In genomic region chr11:2156416-2157182, GRCh38 we compare ENCODE assay signal across 8 cellular contexts. TPM values are rescaled to one million over a fixed set of nuclear protein-coding genes. Genes with fewer than 3 reads are reported as not detected.
DNase-seq lines count a peak whose midpoint lies in the region; ATAC-seq and TF ChIP-seq lines count a peak whose summit lies in the region.

No MANE protein-coding gene starts in this region.

- H3K4me3 ChIP-seq in Caco-2 (ENCODE audit: low read depth, low read length) = no peak overlapping the region
- no peak overlapping the region for H3K4me3 ChIP-seq in astrocyte of the spinal cord (ENCODE audit: low read depth, low read length)

- no peaks in the 10 kb centered on the region for H3K9me3 ChIP-seq in Caco-2

- H3K27ac Mint-ChIP-seq in Caco-2 (ENCODE audit: unreplicated experiment) = no peak overlapping the region

- no peaks in the 10 kb centered on the region for H3K27me3 Mint-ChIP-seq in Caco-2 (ENCODE audit: insufficient read depth, unreplicated experiment)

- no peak overlapping the region for H3K4me3 Mint-ChIP-seq in Caco-2 (ENCODE audit: unreplicated experiment)

- peak; percentile 96 to 98 for TF ChIP-seq CTCF in Caco-2 (IDR thresholded peaks at IDR 0.05; ENCODE audit: insufficient read depth in 1 of 2, low read depth in 1 of 2, low read length in 1 of 2, severe bottlenecking in 1 of 2, unreplicated experiment in 1 of 2)
- peak; percentile 93 for TF ChIP-seq CTCF in astrocyte of the spinal cord (IDR thresholded peaks at IDR 0.05; ENCODE audit: low read depth, low read length)

- H3K4me1 ChIP-seq in Caco-2 = no peaks in the 10 kb centered on the region

- DNase-seq in Caco-2 (peak; percentile 88 to 93), HT1080 (ENCODE audit: low read depth) (peak; percentile 61), T-helper 2 cell (peak in 3 of 5 experiments; percentile 29 to 38 (median 37)), astrocyte of the spinal cord (ENCODE audit: low read depth, low spot score) (peak; percentile 46), hypothalamus (lab: John Stamatoyannopoulos, UW) (peak in 41 of 51 donors; percentile 9 to 76 (median 44))
- DNase-seq in stimulated activated CD4-positive, alpha-beta T cell treated with anti-CD3 and anti-CD28 coated beads, Interleukin-12 subunit alpha, Interleukin-12 subunit beta, amount 100 ng/mL, for 48 hours (ENCODE audit: low read depth in 2 of 3, low spot score in 1 of 3) = peak; percentile 30 to 68 (median 48)

- H3K9me3 Mint-ChIP-seq in Caco-2 (ENCODE audit: unreplicated experiment) = no peaks in the 10 kb centered on the region

- intact Hi-C loops in Caco-2 (cut with micrococcal nuclease; ENCODE audit: unreplicated experiment) = no loop called here

- H3K36me3 ChIP-seq in Caco-2 (ENCODE audit: control insufficient read depth, insufficient read depth, low read length) = no peaks in the 10 kb centered on the region

- no TSS peak for BruUV-seq in Caco-2 (replicated peaks; lab: Mats Ljungman, UMichigan)

- no peaks in the 10 kb centered on the region for H3K4me1 Mint-ChIP-seq in Caco-2 (ENCODE audit: low read depth, unreplicated experiment)

- in situ Hi-C loops in astrocyte of the spinal cord (cut with HindIII; ENCODE audit: low sequenced_read_pairs) = no loop called here

- POLR2A ChIA-PET in Caco-2 (lab: Charles Lee) = interaction anchor here (0.5 to 1.0 kb wide), 2 partner anchors 46 to 318 kb away, joined by 3 to 5 read pairs; partner anchors contain the start of gene TNNI2

- no peaks in the 10 kb centered on the region for H3K27me3 ChIP-seq in Caco-2 (replicated peaks; ENCODE audit: control insufficient read depth, insufficient read depth, low read length)

- ATAC-seq in GM21526 (IDR thresholded peaks at IDR 0.05; ENCODE audit: low FRiP score, unreplicated experiment) = no peak
- no peak for ATAC-seq in HG02763 (IDR thresholded peaks at IDR 0.05; ENCODE audit: unreplicated experiment)

- H3K36me3 Mint-ChIP-seq in Caco-2 (ENCODE audit: insufficient read depth, unreplicated experiment) = no peaks in the 10 kb centered on the region

- CTCF ChIA-PET in Caco-2 (lab: Charles Lee) = interaction anchor here (0.6 to 2.1 kb wide), 35 partner anchors 9 to 610 kb away, joined by 3 to 27 read pairs (median 5); no protein-coding TSS in a partner anchor

RNA-seq across cellular contexts. Expression of gene INS, which starts 4.4 kb away (rescaled TPM):
- not detected in 2 replicates for total RNA-seq in Caco-2 (2022)
- not detected in 2 replicates for total RNA-seq in HT1080 (2014; rRNA removed; shearing (Covaris generic))
- not detected in 2 replicates for polyA plus RNA-seq in HT1080 (2015; cell fraction: cytosol; rRNA removed)
- polyA plus RNA-seq in HT1080 (2015; cell fraction: nucleus; rRNA removed) = not detected in 2 replicates

RNA-seq across cellular contexts. Expression of gene TH, which starts 15.0 kb away (rescaled TPM):
- not detected in 2 replicates for total RNA-seq in Caco-2 (2022)
- not detected in 2 replicates for total RNA-seq in HT1080 (2014; rRNA removed; shearing (Covaris generic))
- polyA plus RNA-seq in HT1080 (2015; cell fraction: cytosol; rRNA removed) = 0.19 TPM in 1 of 2 replicates, not detected in the other
- polyA plus RNA-seq in HT1080 (2015; cell fraction: nucleus; rRNA removed) = not detected in 2 replicates

RNA-seq across cellular contexts. Expression of gene IGF2, which starts 17.4 kb away (rescaled TPM):
- total RNA-seq in Caco-2 (2022) = 1,375 and 1,397 TPM in 2 replicates
- total RNA-seq in HT1080 (2014; rRNA removed; shearing (Covaris generic)) = 0.24 TPM in 1 of 2 replicates, not detected in the other
- 0.03 and 0.05 TPM in 2 replicates for polyA plus RNA-seq in HT1080 (2015; cell fraction: cytosol; rRNA removed)
- polyA plus RNA-seq in HT1080 (2015; cell fraction: nucleus; rRNA removed) = 0.05 TPM in 1 of 2 replicates, not detected in the other

Comparison
In these comparisons a context has a peak if more than half of its experiments do, and no peak if none do; other contexts are left out.
1. DNase-seq: peak in every context shown above with its lines; median percentile 90 in Caco-2; 61 in HT1080; 48 in stimulated activated CD4-positive, alpha-beta T cell treated with anti-CD3 and anti-CD28 coated beads, Interleukin-12 subunit alpha, Interleukin-12 subunit beta, amount 100 ng/mL, for 48 hours; 46 in astrocyte of the spinal cord; 44 in hypothalamus; 37 in T-helper 2 cell.
2. RNA of gene IGF2, which starts 17.4 kb away (total RNA-seq): 1,375 to 1,397 TPM in Caco-2; 0.24 TPM in HT1080; every median in the first group is over 1,000 times any median in the second.